Comparison of ENCODE assay signal across 8 cellular contexts in genomic region chr15:93997071-93997658, GRCh38.
DNase-seq lines count a peak whose midpoint lies in the region; ATAC-seq, FAIRE-seq and TF ChIP-seq lines count a peak whose summit lies in the region.

No MANE protein-coding gene starts in this region.

- no peaks in the 10 kb centered on the region for H3K79me2 ChIP-seq in HepG2 (ENCODE audit: insufficient read depth, low read length)

- H3K4me3 Mint-ChIP-seq in WTC11: no peak overlapping the region

- peaks cover 0 to 3% of the 10 kb centered on the region in 2 experiments; a peak in 1 of 5 replicates for H3K27me3 ChIP-seq in HepG2 (ENCODE audit: control insufficient read depth in 1 of 2, insufficient read depth in 2 of 2, low read length in 2 of 2)

- peak; percentile 92 for TF ChIP-seq CTCF in C4-2B (conservative IDR thresholded peaks at IDR 0.05)
- TF ChIP-seq CTCF in WTC11 (IDR thresholded peaks at IDR 0.05): peak; percentile 34
- TF ChIP-seq CTCF in HepG2 (CRISPR knock-in tag; IDR thresholded peaks at IDR 0.05): peak; percentile 49

- H3K36me3 ChIP-seq in HepG2 (replicated peaks in 1 of 2; ENCODE audit: control insufficient read depth in 1 of 2, insufficient read depth in 2 of 2, low read length in 2 of 2): no peaks in the 10 kb centered on the region

- H2AFZ ChIP-seq in HepG2 (ENCODE audit: low read length): no peak overlapping the region

- H3K4me1 Mint-ChIP-seq in WTC11: no peaks in the 10 kb centered on the region

- H3K9me3 Mint-ChIP-seq in WTC11: peaks cover 3% of the 10 kb centered on the region; the same call in 1 of the 2 replicates

- ATAC-seq in WTC11 (no peak), HepG2 (peak; percentile 55; the same call in 2 of the 3 replicates), HG03108 (IDR thresholded peaks at IDR 0.05; ENCODE audit: unreplicated experiment) (no peak), GM19351 (IDR thresholded peaks at IDR 0.05; ENCODE audit: unreplicated experiment) (no peak)

- TF ChIP-seq EP300 in HepG2 (IDR thresholded peaks at IDR 0.05; ENCODE audit: low read depth in 2 of 2, low read length in 2 of 2) (no peak), HepG2 (CRISPR knock-in tag; IDR thresholded peaks at IDR 0.05; ENCODE audit: borderline replicate concordance) (no peak)

- TF ChIP-seq RAD21 in HepG2 (CRISPR knock-in tag; IDR thresholded peaks at IDR 0.05): no peak

- H3K27ac Mint-ChIP-seq in WTC11: no peak overlapping the region

- POLR2A ChIA-PET in HEK293T (lab: Yijun Ruan, JAX): interaction anchor here (0.6 kb wide), 1 partner anchor 124 kb away, joined by 3 read pairs; no protein-coding TSS in a partner anchor
- POLR2A ChIA-PET in WTC11 (lab: Charles Lee): no interaction called here
- POLR2A ChIA-PET in HepG2 (lab: Yijun Ruan, JAX): no interaction called here

- in situ Hi-C loops in HepG2 (cut with HindIII; ENCODE audit: extremely low pct_ligation_motif_present, low pct_unique_long_range_greater_than_20kb): loop anchor here (5.0 kb wide), 1 partner anchor 125 kb away; no protein-coding TSS in a partner anchor

- no peaks in the 10 kb centered on the region for H3K36me3 Mint-ChIP-seq in WTC11

- H3K27ac ChIP-seq in C4-2B: no peak overlapping the region
- no peak overlapping the region for H3K27ac ChIP-seq in HepG2 (ENCODE audit: extremely low read length, insufficient read depth, low read length)

- BruUV-seq in HepG2 (replicated peaks; lab: Mats Ljungman, UMichigan): no TSS peak

- H4K20me1 ChIP-seq in HepG2 (ENCODE audit: insufficient read depth, low read length): no peaks in the 10 kb centered on the region

- peak; percentile 51 for FAIRE-seq in HepG2 (lab: Jason Lieb, UNC)

- WGBS in HepG2 (ENCODE audit: low lambda C conversion rate): 11% methylated on average over 6 of the region's 6 CpGs

- CTCF ChIA-PET in HEK293T (lab: Yijun Ruan, JAX): interaction anchor here (0.5 to 1.8 kb wide), 5 partner anchors 10 to 969 kb away, joined by 3 to 13 read pairs (median 3); no protein-coding TSS in a partner anchor
- CTCF ChIA-PET in WTC11 (lab: Charles Lee): interaction anchor here (0.7 to 5.2 kb wide), 14 partner anchors 9 to 964 kb away, joined by 3 to 75 read pairs (median 4); no protein-coding TSS in a partner anchor
- CTCF ChIA-PET in HepG2 (lab: Yijun Ruan, JAX; ENCODE audit: low intra/inter-chr PET ratio, low total read pairs): interaction anchor here (1.4 to 2.9 kb wide), 2 partner anchors 123 to 328 kb away, joined by 3 to 28 read pairs; no protein-coding TSS in a partner anchor

- H3K27me3 Mint-ChIP-seq in WTC11 (ENCODE audit: low read depth): no peaks in the 10 kb centered on the region

- no peak overlapping the region for H3K4me2 ChIP-seq in HepG2 (ENCODE audit: low read depth, low read length)

- DNase-seq in HEK293T (ENCODE audit: extremely low spot score) (peak; percentile 39), WTC11 (ENCODE audit: low spot score) (no peak), HepG2 (ENCODE audit: low spot score) (peak; percentile 8), inferior parietal cortex (ENCODE audit: extremely low spot score) (no peak), NCI-H524 treated with DMSO at 0.1 percent for 48 hours (lab: John Stamatoyannopoulos, UW) (no peak)

- no peaks in the 10 kb centered on the region for H3K4me1 ChIP-seq in HepG2 (ENCODE audit: insufficient read depth, low read length)

- no peak overlapping the region for H3K4me3 ChIP-seq in HepG2 (replicated peaks in 1 of 3; ENCODE audit: insufficient read depth in 1 of 3, low read depth in 2 of 3, low read length in 3 of 3)

- no peak overlapping the region for H3K9ac ChIP-seq in HepG2 (ENCODE audit: insufficient read depth, low read depth, low read length)

- H3K9me3 ChIP-seq in HepG2 (ENCODE audit: low read length): no peaks in the 10 kb centered on the region

- TF ChIP-seq POLR2A in HepG2 (IDR thresholded peaks at IDR 0.05; ENCODE audit: insufficient read depth in 1 of 2, low read depth in 2 of 2, low read length in 2 of 2): no peak

- intact Hi-C loops in HepG2 (cut with micrococcal nuclease; ENCODE audit: unreplicated experiment): loop anchor here (1.0 to 5.0 kb wide), 2 partner anchors 123 to 965 kb away; no protein-coding TSS in a partner anchor

TF ChIP-seq in HEK293T, 16 proteins besides CTCF, POLR2A, EP300 and RAD21:
- no peak for TF ChIP-seq NFRKB (IDR thresholded peaks at IDR 0.05)
- TF ChIP-seq HDGF (IDR thresholded peaks at IDR 0.05; ENCODE audit: borderline replicate concordance): no peak
- TF ChIP-seq LEF1 (IDR thresholded peaks at IDR 0.05; ENCODE audit: borderline replicate concordance): no peak
- no peak for TF ChIP-seq FOXK2 (IDR thresholded peaks at IDR 0.05)
- TF ChIP-seq ZNF384 (IDR thresholded peaks at IDR 0.05): no peak
- TF ChIP-seq PKNOX1 (IDR thresholded peaks at IDR 0.05): no peak
- TF ChIP-seq L3MBTL2 (conservative IDR thresholded peaks at IDR 0.05): no peak
- TF ChIP-seq ELF4 (IDR thresholded peaks at IDR 0.05): no peak
- TF ChIP-seq TARDBP (IDR thresholded peaks at IDR 0.05): no peak
- TF ChIP-seq FOXM1 (IDR thresholded peaks at IDR 0.05; ENCODE audit: borderline replicate concordance): no peak
- no peak for TF ChIP-seq SP1 (IDR thresholded peaks at IDR 0.05)
- TF ChIP-seq SUZ12 (IDR thresholded peaks at IDR 0.05): no peak
- no peak for TF ChIP-seq CTBP1 (IDR thresholded peaks at IDR 0.05; ENCODE audit: borderline replicate concordance)
- no peak for TF ChIP-seq BHLHE40 (IDR thresholded peaks at IDR 0.05; ENCODE audit: borderline replicate concordance)
- no peak for TF ChIP-seq FOXA1 (IDR thresholded peaks at IDR 0.05)

TF ChIP-seq in WTC11, 78 proteins besides CTCF, POLR2A, EP300 and RAD21 (continues in another document):
- no peak for TF ChIP-seq E2F4 (CRISPR knock-in tag; IDR thresholded peaks at IDR 0.05; ENCODE audit: borderline replicate concordance, low read depth)
- no peak for TF ChIP-seq AR (CRISPR knock-in tag; IDR thresholded peaks at IDR 0.05)
- no peak for TF ChIP-seq ELF4 (CRISPR knock-in tag; IDR thresholded peaks at IDR 0.05; ENCODE audit: low read depth)
- no peak for TF ChIP-seq SP1 (CRISPR knock-in tag; conservative IDR thresholded peaks at IDR 0.05)

TF ChIP-seq in HepG2, 621 proteins besides CTCF, POLR2A, EP300 and RAD21 (continues in another document):
- no peak for TF ChIP-seq ELF4 (CRISPR knock-in tag; IDR thresholded peaks at IDR 0.05; ENCODE audit: borderline replicate concordance)
- TF ChIP-seq TFDP1 (CRISPR knock-in tag; IDR thresholded peaks at IDR 0.05; ENCODE audit: borderline replicate concordance): no peak
- peak; percentile 20; the same call in 1 of the 2 replicates for TF ChIP-seq SMC3 (IDR thresholded peaks at IDR 0.05; ENCODE audit: low read length)
- no peak for TF ChIP-seq PAXIP1 (CRISPR knock-in tag; conservative IDR thresholded peaks at IDR 0.05)
- TF ChIP-seq E2F5 (CRISPR knock-in tag; conservative IDR thresholded peaks at IDR 0.05): no peak
- TF ChIP-seq RXRA (CRISPR knock-in tag; IDR thresholded peaks at IDR 0.05): no peak
- TF ChIP-seq FOXA1 (IDR thresholded peaks at IDR 0.05): no peak
- TF ChIP-seq FOXA1 (CRISPR knock-in tag; IDR thresholded peaks at IDR 0.05): peak; percentile 73
- no peak for TF ChIP-seq ZNF891 (CRISPR knock-in tag; IDR thresholded peaks at IDR 0.05)
- TF ChIP-seq ZNF337 (CRISPR knock-in tag; IDR thresholded peaks at IDR 0.05; ENCODE audit: borderline replicate concordance, low read depth): no peak

Comparison
In these comparisons a context has a peak if more than half of its experiments do, and no peak if none do; other contexts are left out.
1. CTCF ChIP-seq: peak in every context shown above with its lines; median percentile 92 in C4-2B; 49 in HepG2; 34 in WTC11.
2. DNase-seq: peak in HEK293T (single experiment) and HepG2 (single experiment); none in WTC11 (single experiment), inferior parietal cortex (single experiment) and NCI-H524 treated with DMSO at 0.1 percent for 48 hours (single experiment).